ENCODE assay signal across 1 cellular context in the genomic region with DNA sequence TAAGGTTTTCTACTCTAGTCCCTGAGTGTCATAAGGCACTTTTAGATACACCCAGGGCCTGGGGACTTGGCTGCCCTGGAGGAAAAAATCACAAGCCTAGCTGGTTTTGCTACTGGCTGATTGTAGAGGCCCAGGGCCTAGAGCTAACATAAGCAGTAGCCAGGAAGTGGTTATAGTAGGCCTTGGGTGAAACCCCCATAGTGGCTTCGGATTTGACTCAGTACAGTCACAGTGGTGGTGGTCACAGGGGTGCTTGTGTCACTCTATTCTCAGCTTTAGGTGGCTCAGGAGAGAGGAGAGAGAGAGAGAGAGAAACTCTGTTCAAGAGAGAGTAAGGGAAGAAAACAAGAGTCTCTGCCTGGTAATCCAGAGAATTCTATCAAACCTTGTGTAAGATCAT.
TF ChIP-seq lines count a peak whose summit lies in the region.

No MANE protein-coding gene starts in this region.

TF ChIP-seq in SK-N-SH, 30 proteins besides CTCF, POLR2A, EP300 and RAD21 (continued from another document):
- TF ChIP-seq, protein P1, sequence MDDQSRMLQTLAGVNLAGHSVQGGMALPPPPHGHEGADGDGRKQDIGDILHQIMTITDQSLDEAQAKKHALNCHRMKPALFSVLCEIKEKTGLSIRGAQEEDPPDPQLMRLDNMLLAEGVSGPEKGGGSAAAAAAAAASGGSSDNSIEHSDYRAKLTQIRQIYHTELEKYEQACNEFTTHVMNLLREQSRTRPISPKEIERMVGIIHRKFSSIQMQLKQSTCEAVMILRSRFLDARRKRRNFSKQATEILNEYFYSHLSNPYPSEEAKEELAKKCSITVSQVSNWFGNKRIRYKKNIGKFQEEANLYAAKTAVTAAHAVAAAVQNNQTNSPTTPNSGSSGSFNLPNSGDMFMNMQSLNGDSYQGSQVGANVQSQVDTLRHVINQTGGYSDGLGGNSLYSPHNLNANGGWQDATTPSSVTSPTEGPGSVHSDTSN (IDR thresholded peaks at IDR 0.05) = no peak
- no peak for TF ChIP-seq MEF2A (IDR thresholded peaks at IDR 0.05; ENCODE audit: borderline replicate concordance, low read depth)
- TF ChIP-seq EZH2phosphoT487 (IDR thresholded peaks at IDR 0.05; ENCODE audit: borderline replicate concordance, low read depth) = no peak
- TF ChIP-seq, protein P2, sequence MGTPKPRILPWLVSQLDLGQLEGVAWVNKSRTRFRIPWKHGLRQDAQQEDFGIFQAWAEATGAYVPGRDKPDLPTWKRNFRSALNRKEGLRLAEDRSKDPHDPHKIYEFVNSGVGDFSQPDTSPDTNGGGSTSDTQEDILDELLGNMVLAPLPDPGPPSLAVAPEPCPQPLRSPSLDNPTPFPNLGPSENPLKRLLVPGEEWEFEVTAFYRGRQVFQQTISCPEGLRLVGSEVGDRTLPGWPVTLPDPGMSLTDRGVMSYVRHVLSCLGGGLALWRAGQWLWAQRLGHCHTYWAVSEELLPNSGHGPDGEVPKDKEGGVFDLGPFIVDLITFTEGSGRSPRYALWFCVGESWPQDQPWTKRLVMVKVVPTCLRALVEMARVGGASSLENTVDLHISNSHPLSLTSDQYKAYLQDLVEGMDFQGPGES (IDR thresholded peaks at IDR 0.05; ENCODE audit: low read depth, low read length) = no peak
- TF ChIP-seq GATA2 (CRISPR knock-in tag; IDR thresholded peaks at IDR 0.05) = no peak
- TF ChIP-seq NRF1 (IDR thresholded peaks at IDR 0.05; ENCODE audit: low read depth, low read length) = no peak
- no peak for TF ChIP-seq FOXM1 (IDR thresholded peaks at IDR 0.05; ENCODE audit: low read depth)
- TF ChIP-seq CHD2 (IDR thresholded peaks at IDR 0.05; ENCODE audit: low read length, partially characterized antibody) = no peak
- TF ChIP-seq TCF12 (IDR thresholded peaks at IDR 0.05) = no peak
- TF ChIP-seq POLR2AphosphoS5 (IDR thresholded peaks at IDR 0.05; ENCODE audit: low read depth, low read length) = no peak
